8 cellular contexts compared by ENCODE assay signal in the genomic region with DNA sequence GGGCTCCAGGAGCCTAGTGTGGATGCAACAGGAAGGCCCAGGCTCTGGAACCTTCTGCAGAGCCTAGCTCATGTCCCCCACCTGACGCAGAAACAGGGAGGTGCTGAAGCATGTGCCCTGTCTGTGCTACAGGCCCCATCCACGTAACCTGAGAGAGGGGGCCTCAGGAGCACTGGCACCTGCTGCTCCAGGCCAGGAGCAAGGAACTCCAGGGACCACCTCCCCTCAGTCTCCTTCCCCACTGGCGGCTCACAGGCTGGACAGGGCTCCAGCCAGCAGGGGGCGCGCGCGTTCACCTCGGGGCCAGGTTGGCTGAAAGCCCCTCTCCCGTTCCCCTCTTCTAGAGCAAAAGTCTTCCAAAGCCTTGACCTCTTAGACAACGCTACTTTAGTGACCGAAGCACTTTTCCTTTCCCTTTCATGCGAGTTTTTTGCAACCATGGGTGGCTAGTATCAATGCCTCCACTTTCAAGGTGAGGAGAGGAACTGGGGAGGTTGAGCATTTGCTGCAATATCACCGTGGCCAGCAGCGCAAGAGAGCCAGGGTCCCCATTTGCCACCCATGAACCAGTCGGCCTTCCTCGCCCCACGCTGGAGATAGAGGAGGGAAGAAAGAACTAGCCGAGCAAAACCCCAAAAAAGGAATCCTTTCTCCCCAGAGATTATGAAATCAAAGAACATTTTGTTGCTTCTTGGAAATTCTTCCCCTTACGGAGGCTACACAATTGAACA. TPM values are rescaled to one million over a fixed set of nuclear protein-coding genes. Genes with fewer than 3 reads are reported as not detected.
DNase-seq lines count a peak whose midpoint lies in the region; ATAC-seq and TF ChIP-seq lines count a peak whose summit lies in the region.

No MANE protein-coding gene starts in this region.

- TF ChIP-seq CTCF in BJ (IDR thresholded peaks at IDR 0.05; ENCODE audit: insufficient read depth, low read depth, low read length) = peak; percentile 99

- H3K27me3 Mint-ChIP-seq in naive B cell = peaks cover 9 to 34% (median 23%) of the 10 kb centered on the region in 3 donors
- H3K27me3 Mint-ChIP-seq in stimulated activated naive B cell treated with anti-CD40 and anti-IgM and Interleukin-4, amounts not matched to agents 10 μg/mL and 1 μg/mL and 100 μg/mL, for 72 hours = peaks cover 26 to 50% of the 10 kb centered on the region in 2 donors

- CTCF ChIA-PET in BJ (lab: Yijun Ruan, JAX) = interaction anchor here (0.6 to 3.7 kb wide), 20 partner anchors 8 to 310 kb away, joined by 3 to 30 read pairs (median 3); no protein-coding TSS in a partner anchor

- POLR2A ChIA-PET in BJ (lab: Charles Lee) = no interaction called here

- no peaks in the 10 kb centered on the region for H3K36me3 Mint-ChIP-seq in naive B cell
- H3K36me3 Mint-ChIP-seq in stimulated activated naive B cell treated with anti-CD40 and anti-IgM and Interleukin-4, amounts not matched to agents 10 μg/mL and 1 μg/mL and 100 μg/mL, for 72 hours = no peaks in the 10 kb centered on the region

- ATAC-seq in GM21529 (IDR thresholded peaks at IDR 0.05; ENCODE audit: unreplicated experiment) (peak; percentile 42), esophagus mucosa (peak; percentile 51), naive B cell (ENCODE audit: low read depth in 2 of 2) (peak; percentile 61 to 76), HG03469 (IDR thresholded peaks at IDR 0.05; ENCODE audit: unreplicated experiment) (no peak)
- peak; percentile 69 to 72 for ATAC-seq in stimulated activated naive B cell treated with anti-CD40 and anti-IgM and Interleukin-4, amounts not matched to agents 10 μg/mL and 1 μg/mL and 100 μg/mL, for 72 hours (replicated peaks)

- H3K4me3 Mint-ChIP-seq in naive B cell = peak overlapping the region; percentile 66 to 88 (median 81)
- H3K4me3 Mint-ChIP-seq in stimulated activated naive B cell treated with anti-CD40 and anti-IgM and Interleukin-4, amounts not matched to agents 10 μg/mL and 1 μg/mL and 100 μg/mL, for 72 hours = peak overlapping the region; percentile 82 to 84

- no peaks in the 10 kb centered on the region for H3K27me3 ChIP-seq in BJ (ENCODE audit: control insufficient read depth, insufficient read depth, low read length)

- peak overlapping the region in 1 of 6 donors; percentile 82 for H3K27ac Mint-ChIP-seq in naive B cell
- H3K27ac Mint-ChIP-seq in stimulated activated naive B cell treated with anti-CD40 and anti-IgM and Interleukin-4, amounts not matched to agents 10 μg/mL and 1 μg/mL and 100 μg/mL, for 72 hours = peak overlapping the region; percentile 80

- DNase-seq in BJ (ENCODE audit: low read depth) (no peak), NOMO-1 (lab: John Stamatoyannopoulos, UW; ENCODE audit: unreplicated experiment in 2 of 2) (peak; percentile 49 to 76), naive B cell (peak; percentile 66)
- DNase-seq in activated T-cell treated with anti-CD3 and anti-CD28 coated beads, Interleukin-2, amount 50 U/mL, for 1 hour = peak; percentile 74
- peak; percentile 48 for DNase-seq in stimulated activated naive B cell treated with anti-CD40 and anti-IgM and Interleukin-4, amounts not matched to agents 10 μg/mL and 1 μg/mL and 100 μg/mL, for 72 hours

- H3K9me3 Mint-ChIP-seq in naive B cell = no peaks in the 10 kb centered on the region
- no peaks in the 10 kb centered on the region for H3K9me3 Mint-ChIP-seq in stimulated activated naive B cell treated with anti-CD40 and anti-IgM and Interleukin-4, amounts not matched to agents 10 μg/mL and 1 μg/mL and 100 μg/mL, for 72 hours

- peaks cover 5 to 10% (median 10%) of the 10 kb centered on the region in 3 donors for H3K4me1 Mint-ChIP-seq in naive B cell
- H3K4me1 Mint-ChIP-seq in stimulated activated naive B cell treated with anti-CD40 and anti-IgM and Interleukin-4, amounts not matched to agents 10 μg/mL and 1 μg/mL and 100 μg/mL, for 72 hours = peaks cover 9 to 13% of the 10 kb centered on the region in 2 donors

- peaks cover 9% of the 10 kb centered on the region for H3K36me3 ChIP-seq in BJ (ENCODE audit: control insufficient read depth, insufficient read depth, low read length)

- peak overlapping the region; percentile 89 for H3K4me3 ChIP-seq in BJ (ENCODE audit: low read depth, low read length)

RNA-seq across cellular contexts. Expression of a gene that starts 52.4 kb away (rescaled TPM):
- polyA plus RNA-seq in BJ (2011; rRNA removed) (1.9 and 2.5 TPM in 2 replicates), naive B cell (ENCODE audit: low read depth in 6 of 6) (10 to 100 TPM in 1 of 6 donors, 1 to 10 TPM in 2, under 1 TPM in 3; 0.31 to 10.3 (median 0.99) TPM)
- 3.1 and 3.3 TPM in 2 replicates for polyA minus RNA-seq in BJ (2011; rRNA and poly(A)+ RNA removed)
- total RNA-seq in esophagus mucosa = 45.3 TPM

RNA-seq across cellular contexts. Expression of a gene that starts 53.2 kb away (rescaled TPM):
- 12.0 and 16.6 TPM in 2 replicates for polyA plus RNA-seq in BJ (2011; rRNA removed)
- polyA minus RNA-seq in BJ (2011; rRNA and poly(A)+ RNA removed) = 13.7 and 15.1 TPM in 2 replicates
- total RNA-seq in esophagus mucosa = 20.4 TPM
- polyA plus RNA-seq in naive B cell (ENCODE audit: low read depth in 6 of 6) = 10 to 100 TPM in 5 of 6 donors, 1 to 10 TPM in 1; 6.5 to 16.6 (median 13.6) TPM
